Comparison of ENCODE assay signal across 21 cellular contexts in genomic region chr4:6446130-6446482, GRCh38. TPM values are rescaled to one million over a fixed set of nuclear protein-coding genes. Genes with fewer than 3 reads are reported as not detected.
"Had no signal": no experiment of that assay in that cellular context is flagged by ENCODE, and none has a peak within 500 bp of the region (broad histone marks: within the 10 kb centered on the region; RNA-seq: fewer than 3 reads in every experiment).

No MANE protein-coding gene starts in this region.

- H3K4me3 Mint-ChIP-seq: activated CD4-positive, alpha-beta T cell treated with anti-CD3 and anti-CD28 coated beads, Interleukin-2, amount 10 ng/mL, durations not matched to agents 7 days and 5 days; activated CD8-positive, alpha-beta T cell treated with anti-CD3 and anti-CD28 coated beads, Interleukin-2, amount 10 ng/mL, durations not matched to agents 7 days and 5 days; activated naive CD4-positive, alpha-beta T cell treated with anti-CD3 and anti-CD28 coated beads, Interleukin-2, amount 10 ng/mL, durations not matched to agents 7 days and 5 days; activated T-cell treated with anti-CD3 and anti-CD28 coated beads, Interleukin-2, amount 50 U/mL, for 24 hours; dendritic cell treated with granulocyte-macrophage colony-stimulating factor and Interleukin-4, amounts not matched to agents 40 ng/mL and 50 ng/mL, for 4 days; stimulated activated naive CD8-positive, alpha-beta T cell treated with anti-CD3 and anti-CD28 coated beads, Interleukin-15, amount 100 ng/mL, for 72 hours had no signal

- FAIRE-seq: astrocyte, kidney had no signal

- H3K4me1 ChIP-seq: parathyroid adenoma had no signal

- H3K27ac ChIP-seq: left ventricle myocardium inferior, neutrophil, parathyroid adenoma, suprapubic skin had no signal

- H3K9ac ChIP-seq: parathyroid adenoma had no signal

- H3K36me3 ChIP-seq: left ventricle myocardium inferior, neutrophil, suprapubic skin had no signal

- H3K4me2 ChIP-seq: smooth muscle cell had no signal

- H3K9me3 Mint-ChIP-seq: activated CD4-positive, alpha-beta T cell treated with anti-CD3 and anti-CD28 coated beads, Interleukin-2, amount 10 ng/mL, durations not matched to agents 7 days and 5 days; activated naive CD4-positive, alpha-beta T cell treated with anti-CD3 and anti-CD28 coated beads, Interleukin-2, amount 10 ng/mL, durations not matched to agents 7 days and 5 days; activated T-cell treated with anti-CD3 and anti-CD28 coated beads, Interleukin-2, amount 50 U/mL, for 24 hours; activated T-helper 2 cell treated with anti-CD3 and anti-CD28 coated beads, Interferon-gamma antibody, Interleukin-2, Interleukin-4, amounts not matched to agents 10 μg/mL and 5 μg/mL and 100 μg/mL, durations not matched to agents 14 hours and 24 hours and 36 hours; dendritic cell treated with granulocyte-macrophage colony-stimulating factor and Interleukin-4, amounts not matched to agents 40 ng/mL and 50 ng/mL, for 4 days; stimulated activated naive CD8-positive, alpha-beta T cell treated with anti-CD3 and anti-CD28 coated beads, Interleukin-15, amount 100 ng/mL, for 72 hours had no signal

- H3K9me3 ChIP-seq: left ventricle myocardium inferior, neutrophil, suprapubic skin had no signal

- H3K27ac Mint-ChIP-seq: activated CD4-positive, alpha-beta T cell treated with anti-CD3 and anti-CD28 coated beads, Interleukin-2, amount 10 ng/mL, durations not matched to agents 7 days and 5 days; activated CD8-positive, alpha-beta T cell treated with anti-CD3 and anti-CD28 coated beads, Interleukin-2, amount 10 ng/mL, durations not matched to agents 7 days and 5 days; activated naive CD4-positive, alpha-beta T cell treated with anti-CD3 and anti-CD28 coated beads, Interleukin-2, amount 10 ng/mL, durations not matched to agents 7 days and 5 days; activated T-cell treated with anti-CD3 and anti-CD28 coated beads, Interleukin-2, amount 50 U/mL, for 24 hours; activated T-helper 2 cell treated with anti-CD3 and anti-CD28 coated beads, Interferon-gamma antibody, Interleukin-2, Interleukin-4, amounts not matched to agents 10 μg/mL and 5 μg/mL and 100 μg/mL, durations not matched to agents 14 hours and 24 hours and 36 hours; dendritic cell treated with granulocyte-macrophage colony-stimulating factor and Interleukin-4, amounts not matched to agents 40 ng/mL and 50 ng/mL, for 4 days; stimulated activated naive CD8-positive, alpha-beta T cell treated with anti-CD3 and anti-CD28 coated beads, Interleukin-15, amount 100 ng/mL, for 72 hours had no signal

- H3K79me2 ChIP-seq: parathyroid adenoma had no signal

- H3K4me3 ChIP-seq: left ventricle myocardium inferior, smooth muscle cell, suprapubic skin had no signal

- H2AFZ ChIP-seq: parathyroid adenoma had no signal

- H3K36me3 Mint-ChIP-seq: activated naive CD4-positive, alpha-beta T cell treated with anti-CD3 and anti-CD28 coated beads, Interleukin-2, amount 10 ng/mL, durations not matched to agents 7 days and 5 days had no signal

- DNase-seq: activated CD4-positive, alpha-beta T cell treated with anti-CD3 and anti-CD28 coated beads, Interleukin-2, amount 10 ng/mL, durations not matched to agents 7 days and 5 days; activated CD8-positive, alpha-beta T cell treated with anti-CD3 and anti-CD28 coated beads, Interleukin-2, amount 10 ng/mL, durations not matched to agents 7 days and 5 days; activated naive CD4-positive, alpha-beta T cell treated with anti-CD3 and anti-CD28 coated beads, Interleukin-2, amount 10 ng/mL, durations not matched to agents 7 days and 5 days; activated T-cell treated with anti-CD3 and anti-CD28 coated beads, Interleukin-2, amount 50 U/mL, for 24 hours; effector memory CD4-positive, alpha-beta T cell; foreskin melanocyte; kidney; mammary epithelial cell; stimulated activated CD4-positive, alpha-beta T cell treated with anti-CD3 and anti-CD28 coated beads, Interleukin-4, amount 100 ng/mL, for 1 hour; stimulated activated naive CD8-positive, alpha-beta T cell treated with anti-CD3 and anti-CD28 coated beads, Interleukin-15, amount 100 ng/mL, for 72 hours; T1000; trophoblast cell had no signal

RNA-seq across cellular contexts. Expression of gene PPP2R2C, which starts 26.3 kb away (rescaled TPM):
- total RNA-seq: activated CD4-positive, alpha-beta T cell treated with anti-CD3 and anti-CD28 coated beads, Interleukin-2, amount 10 ng/mL, durations not matched to agents 7 days and 5 days; activated CD8-positive, alpha-beta T cell treated with anti-CD3 and anti-CD28 coated beads, Interleukin-2, amount 10 ng/mL, durations not matched to agents 7 days and 5 days; activated T-helper 2 cell treated with anti-CD3 and anti-CD28 coated beads, Interferon-gamma antibody, Interleukin-2, Interleukin-4, amounts not matched to agents 10 μg/mL and 5 μg/mL and 100 μg/mL, durations not matched to agents 14 hours and 24 hours and 36 hours; T-helper 1 cell treated with Interleukin-12 subunit alpha and Interleukin-12 subunit beta and Interleukin-4 antibody, amounts not matched to agents 30 ng/mL and 1 ng/mL, for 36 hours had no signal
